Comparison of ENCODE assay signal across 8 cellular contexts in the genomic region with DNA sequence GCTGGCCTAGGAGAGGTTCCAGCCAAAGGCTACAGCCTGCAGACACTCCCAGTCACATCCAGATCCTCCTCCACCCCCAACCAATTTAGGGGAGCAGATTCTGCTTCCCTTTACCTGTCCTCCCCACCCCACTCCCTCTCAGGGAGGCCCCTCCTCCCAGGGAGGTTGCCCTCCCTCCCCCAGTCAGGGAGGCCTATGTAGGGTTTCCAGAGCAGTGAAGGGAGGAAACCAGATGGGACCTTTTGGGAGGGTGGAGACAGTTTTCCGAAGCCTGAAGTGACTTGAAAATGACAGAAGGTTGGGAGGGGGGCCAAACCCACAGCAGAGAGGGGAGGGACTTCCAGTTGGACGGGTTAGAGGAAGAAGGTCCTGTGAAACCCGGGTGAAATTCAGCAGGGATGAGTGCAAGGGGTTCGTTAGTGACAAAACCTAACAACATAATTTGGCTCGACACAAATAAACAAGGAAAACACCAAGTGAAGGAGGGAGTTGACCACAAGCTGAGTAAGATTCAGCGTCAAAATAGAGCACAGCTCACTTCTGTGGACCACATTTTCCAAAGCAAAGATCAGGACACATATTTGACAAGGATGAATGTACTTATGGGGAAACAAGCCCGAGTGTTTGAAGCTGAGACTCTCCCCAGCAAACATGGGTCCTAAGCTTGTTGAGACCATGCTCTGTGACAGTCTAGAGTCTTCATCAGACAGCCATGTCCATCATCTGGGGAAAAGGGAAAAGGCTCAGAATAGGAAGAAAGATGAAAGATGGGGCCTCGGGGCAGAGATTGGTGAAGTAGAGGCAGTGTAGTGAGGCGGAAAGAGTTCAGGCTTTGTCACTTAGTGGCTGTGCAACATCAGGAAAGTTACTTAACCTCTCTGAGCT. TPM values are rescaled to one million over a fixed set of nuclear protein-coding genes. Genes with fewer than 3 reads are reported as not detected.
DNase-seq lines count a peak whose midpoint lies in the region; ATAC-seq and TF ChIP-seq lines count a peak whose summit lies in the region.

No MANE protein-coding gene starts in this region.

- peak overlapping the region; percentile 83 for H3K4me3 ChIP-seq in fibroblast of villous mesenchyme (ENCODE audit: low read depth, low read length)
- peak overlapping the region; percentile 45 for H3K4me3 ChIP-seq in smooth muscle cell

- H3K4me2 ChIP-seq in smooth muscle cell: peak overlapping the region; percentile 81

- DNase-seq in EH (ENCODE audit: low read depth): peak; percentile 36
- peak; percentile 57 for DNase-seq in NAMALWA (ENCODE audit: low spot score)
- peak; percentile 27 to 60 for DNase-seq in activated T-cell treated with anti-CD3 and anti-CD28 coated beads, Interleukin-2, amount 50 U/mL, for 48 hours
- DNase-seq in fibroblast of villous mesenchyme (ENCODE audit: low read depth): peak; percentile 94
- peak; percentile 24 for DNase-seq in smooth muscle cell (lab: John Stamatoyannopoulos, UW; ENCODE audit: unreplicated experiment)
- no peak for DNase-seq in NK-92 (lab: John Stamatoyannopoulos, UW; ENCODE audit: unreplicated experiment)
- no peak for DNase-seq in HT-29 (ENCODE audit: low spot score)

- no peaks in the 10 kb centered on the region for H3K9me3 ChIP-seq in smooth muscle cell (replicated peaks; ENCODE audit: low read depth)

- H3K79me2 ChIP-seq in smooth muscle cell (ENCODE audit: low read depth): no peaks in the 10 kb centered on the region

- peak overlapping the region; percentile 99 for H3K27ac ChIP-seq in smooth muscle cell (ENCODE audit: low read depth)

- H2AFZ ChIP-seq in smooth muscle cell (ENCODE audit: low read depth): no peak overlapping the region

- TF ChIP-seq CTCF in fibroblast of villous mesenchyme (IDR thresholded peaks at IDR 0.05; ENCODE audit: insufficient read depth, low read depth, low read length) (no peak), smooth muscle cell (IDR thresholded peaks at IDR 0.05; ENCODE audit: borderline replicate concordance, insufficient read depth, poor library complexity, severe bottlenecking) (no peak)

- peak overlapping the region; percentile 90 for H3K9ac ChIP-seq in smooth muscle cell (ENCODE audit: low read depth)

- 29% methylated on average over 9 of the region's 9 CpGs for WGBS in smooth muscle cell (ENCODE audit: low lambda C conversion rate)

- no peaks in the 10 kb centered on the region for H4K20me1 ChIP-seq in smooth muscle cell (ENCODE audit: low read depth)

- peak; percentile 16 for ATAC-seq in GM21786 (IDR thresholded peaks at IDR 0.05; ENCODE audit: unreplicated experiment)

- peaks cover 9% of the 10 kb centered on the region for H3K4me1 ChIP-seq in smooth muscle cell (ENCODE audit: low read depth)

- H3K27me3 ChIP-seq in smooth muscle cell (ENCODE audit: low read depth): no peaks in the 10 kb centered on the region

- no peaks in the 10 kb centered on the region for H3K36me3 ChIP-seq in smooth muscle cell (ENCODE audit: low read depth)

- H3F3A ChIP-seq in smooth muscle cell (ENCODE audit: low read depth): peaks cover 29% of the 10 kb centered on the region

RNA-seq across cellular contexts. Expression of gene PRPS1, which starts 46.4 kb away (rescaled TPM):
- total RNA-seq in fibroblast of villous mesenchyme (34.1 and 76.9 TPM in 2 replicates), smooth muscle cell (60.5 and 74.5 TPM in 2 replicates)
- 40.3 and 51.7 TPM in 2 replicates for polyA plus RNA-seq in smooth muscle cell
- total RNA-seq in HT-29 (2014; rRNA removed; shearing (Covaris generic)): 34.4 and 37.8 TPM in 2 replicates

Comparison
In these comparisons a context has a peak if more than half of its experiments do, and no peak if none do; other contexts are left out.
1. DNase-seq: peak in EH (single experiment), NAMALWA (single experiment), activated T-cell treated with anti-CD3 and anti-CD28 coated beads, Interleukin-2, amount 50 U/mL, for 48 hours (2 of 2), fibroblast of villous mesenchyme (single experiment) and smooth muscle cell (single experiment); none in NK-92 (single experiment) and HT-29 (single experiment).